18 cellular contexts compared by ENCODE assay signal in genomic region chr9:34891386-34891785, GRCh38.
"Had no signal": no experiment of that assay in that cellular context is flagged by ENCODE, and none has a peak within 500 bp of the region (broad histone marks: within the 10 kb centered on the region; RNA-seq: fewer than 3 reads in every experiment).

No MANE protein-coding gene starts in this region.

- H3K9me3 ChIP-seq: adrenal gland, left ventricle myocardium inferior, suprapubic skin, upper lobe of left lung had no signal

- H3K27me3 ChIP-seq: suprapubic skin, upper lobe of left lung had no signal

- DNase-seq: activated CD4-positive, alpha-beta T cell treated with anti-CD3 and anti-CD28 coated beads for 36 hours; activated CD4-positive, alpha-beta T cell treated with anti-CD3 and anti-CD28 coated beads, Interleukin-2, amount 50 U/mL, for 48 hours; activated gamma-delta T cell; adrenal gland; effector CD4-positive, alpha-beta T cell; kidney; left ventricle myocardium inferior; naive thymus-derived CD4-positive, alpha-beta T cell; right cardiac atrium; upper lobe of left lung had no signal

- H3K27ac ChIP-seq: adrenal gland, left ventricle myocardium inferior, neural progenitor cell, skin epidermis, suprapubic skin, upper lobe of left lung had no signal

- H3K36me3 Mint-ChIP-seq: activated naive CD4-positive, alpha-beta T cell treated with anti-CD3 and anti-CD28 coated beads, Interleukin-2, amount 50 U/mL, for 72 hours; memory B cell; naive thymus-derived CD4-positive, alpha-beta T cell; neural progenitor cell had no signal

- H3K27ac Mint-ChIP-seq: activated CD4-positive, alpha-beta T cell treated with anti-CD3 and anti-CD28 coated beads for 36 hours; activated naive CD4-positive, alpha-beta T cell treated with anti-CD3 and anti-CD28 coated beads, Interleukin-2, amount 50 U/mL, for 72 hours; memory B cell; neural progenitor cell; progenitor cell of endocrine pancreas; stimulated activated naive CD8-positive, alpha-beta T cell treated with anti-CD3 and anti-CD28 coated beads, Interleukin-15, Interleukin-2, amounts not matched to agents 100 ng/mL and 50 ng/mL, for 24 hours; T-helper 2 cell treated with Interferon-gamma antibody and Interleukin-4, amounts not matched to agents 5 μg/mL and 100 μg/mL, for 36 hours had no signal

- H3K36me3 ChIP-seq: adrenal gland, left ventricle myocardium inferior, neural progenitor cell, suprapubic skin, upper lobe of left lung had no signal

- H3K4me3 Mint-ChIP-seq: activated CD4-positive, alpha-beta T cell treated with anti-CD3 and anti-CD28 coated beads for 36 hours; memory B cell; naive thymus-derived CD4-positive, alpha-beta T cell; neural progenitor cell; stimulated activated naive CD8-positive, alpha-beta T cell treated with anti-CD3 and anti-CD28 coated beads, Interleukin-15, Interleukin-2, amounts not matched to agents 100 ng/mL and 50 ng/mL, for 24 hours; T-helper 2 cell treated with Interferon-gamma antibody and Interleukin-4, amounts not matched to agents 5 μg/mL and 100 μg/mL, for 36 hours had no signal

- H3K4me1 Mint-ChIP-seq: activated CD4-positive, alpha-beta T cell treated with anti-CD3 and anti-CD28 coated beads for 36 hours; memory B cell; naive thymus-derived CD4-positive, alpha-beta T cell; neural progenitor cell had no signal

- H3K9me3 Mint-ChIP-seq: activated naive CD4-positive, alpha-beta T cell treated with anti-CD3 and anti-CD28 coated beads, Interleukin-2, amount 50 U/mL, for 72 hours; memory B cell; naive thymus-derived CD4-positive, alpha-beta T cell; neural progenitor cell; stimulated activated naive CD8-positive, alpha-beta T cell treated with anti-CD3 and anti-CD28 coated beads, Interleukin-15, Interleukin-2, amounts not matched to agents 100 ng/mL and 50 ng/mL, for 24 hours; T-helper 2 cell treated with Interferon-gamma antibody and Interleukin-4, amounts not matched to agents 5 μg/mL and 100 μg/mL, for 36 hours had no signal

- H3K4me3 ChIP-seq: adrenal gland, left ventricle myocardium inferior, neural progenitor cell, skin epidermis, suprapubic skin, upper lobe of left lung had no signal

- H3K4me1 ChIP-seq: adrenal gland, left ventricle myocardium inferior, neural progenitor cell, suprapubic skin had no signal
